ENCODE assay signal across 16 cellular contexts in genomic region chr15:44715797-44716334, GRCh38. TPM values are rescaled to one million over a fixed set of nuclear protein-coding genes. Genes with fewer than 3 reads are reported as not detected.
A peak's percentile ranks its signal among the peaks of the same experiment; 100 is the strongest.
DNase-seq lines count a peak whose midpoint lies in the region; ATAC-seq and TF ChIP-seq lines count a peak whose summit lies in the region.
"Had no signal": no experiment of that assay in that cellular context is flagged by ENCODE, and none has a peak within 500 bp of the region (broad histone marks: within the 10 kb centered on the region; RNA-seq: fewer than 3 reads in every experiment).

No MANE protein-coding gene starts in this region.

- H3K36me3 ChIP-seq in right atrium auricular region, result peaks cover 46% of the 10 kb centered on the region
- peaks cover 33% of the 10 kb centered on the region for H3K36me3 ChIP-seq in thoracic aorta

- H3K9me3 Mint-ChIP-seq in T-cell, result no peaks in the 10 kb centered on the region
- H3K9me3 Mint-ChIP-seq in immature natural killer cell, result peaks cover 0 to 3% (median 0%) of the 10 kb centered on the region in 6 donors

- H3K4me3 ChIP-seq in right atrium auricular region, result no peak overlapping the region
- peak overlapping the region; percentile 4 for H3K4me3 ChIP-seq in thoracic aorta

- TF ChIP-seq CTCF in right atrium auricular region (IDR thresholded peaks at IDR 0.05) (no peak), thoracic aorta (IDR thresholded peaks at IDR 0.05) (no peak)

- CTCF ChIA-PET in T-cell (lab: Charles Lee), result interaction anchor here in 1 of 2 donors (4.6 to 10.2 kb wide), 3 partner anchors 13 to 51 kb away, joined by 97 to 160 read pairs (median 153); partner anchors contain the start of genes SPG11 and TRIM69

- H3K4me1 Mint-ChIP-seq in T-cell (peaks cover 60 to 90% (median 63%) of the 10 kb centered on the region in 3 donors), immature natural killer cell (peaks cover 72 to 79% of the 10 kb centered on the region in 2 donors)

- no peaks in the 10 kb centered on the region for H3K27me3 Mint-ChIP-seq in T-cell
- peaks cover 32 to 55% (median 55%) of the 10 kb centered on the region in 3 donors for H3K27me3 Mint-ChIP-seq in immature natural killer cell (ENCODE audit: low read depth in 3 of 3)

- H3K27ac ChIP-seq in right atrium auricular region (peak overlapping the region; percentile 26 to 63), thoracic aorta (no peak overlapping the region)

- H3K9me3 ChIP-seq in right atrium auricular region (no peaks in the 10 kb centered on the region), thoracic aorta (no peaks in the 10 kb centered on the region)

- H3K27me3 ChIP-seq in right atrium auricular region, result no peaks in the 10 kb centered on the region
- H3K27me3 ChIP-seq in thoracic aorta (replicated peaks; ENCODE audit: insufficient read depth), result no peaks in the 10 kb centered on the region

- intact Hi-C loops in left cardiac atrium (cut with DNase I), result no loop called here

- H3K4me1 ChIP-seq in right atrium auricular region (peaks cover 0 to 41% of the 10 kb centered on the region in 2 donors), thoracic aorta (ENCODE audit: control insufficient read depth in 1 of 2, low read depth in 2 of 2) (peaks cover 13 to 37% of the 10 kb centered on the region in 2 donors)

- POLR2A ChIA-PET in T-cell (lab: Charles Lee), result interaction anchor here (0.5 to 10.2 kb wide), 10 partner anchors 8 to 109 kb away, joined by 3 to 289 read pairs (median 7); partner anchors contain the start of genes SPG11 (in 2 of the 2) and TRIM69 (in 2 of the 2)

- H3K36me3 Mint-ChIP-seq in T-cell (peaks cover 74% of the 10 kb centered on the region), immature natural killer cell (peaks cover 72 to 78% (median 75%) of the 10 kb centered on the region in 3 donors)

- H3K4me3 Mint-ChIP-seq in T-cell (peak overlapping the region; percentile 95 to 100 (median 98)), immature natural killer cell (peak overlapping the region; percentile 86 to 100 (median 99))

- peak overlapping the region; percentile 93 to 94 for H3K27ac Mint-ChIP-seq in T-cell
- peak overlapping the region; percentile 82 to 100 (median 94) for H3K27ac Mint-ChIP-seq in immature natural killer cell

- DNase-seq in right atrium auricular region (ENCODE audit: low spot score) (no peak), left cardiac atrium (no peak), T-cell (no peak), immature natural killer cell (peak in 1 of 3 donors; percentile 17), thoracic aorta (ENCODE audit: low spot score) (no peak), SKM-1 (lab: John Stamatoyannopoulos, UW; ENCODE audit: unreplicated experiment) (no peak), DMS53 (lab: John Stamatoyannopoulos, UW) (no peak), SW480 (ENCODE audit: low spot score) (no peak)
- DNase-seq: activated CD4-positive, alpha-beta T cell treated with anti-CD3 and anti-CD28 coated beads, Interleukin-2, amount 50 U/mL, for 4 hours; anterior cingulate cortex; C1 segment of cervical spinal cord; dermis blood vessel endothelial cell; NCI-H1048; stimulated activated CD4-positive, alpha-beta T cell treated with anti-CD3 and anti-CD28 coated beads, Interleukin-4, amount 100 ng/mL, for 4 hours had no signal

- ATAC-seq in left cardiac atrium (no peak), T-cell (replicated peaks in 1 of 4) (no peak), thoracic aorta (ENCODE audit: insufficient number of reproducible peaks, low FRiP score, low read depth) (no peak)
- ATAC-seq: HCT116 had no signal

RNA-seq across cellular contexts. Expression of gene B2M, which starts 4.5 kb away (rescaled TPM):
- total RNA-seq in right atrium auricular region, result 1,000 to 10,000 TPM; 1,354 to 2,259 TPM
- 1,000 to 10,000 TPM; 1,362 to 1,570 TPM for total RNA-seq in left cardiac atrium
- total RNA-seq in T-cell, result 1,000 to 10,000 TPM; 5,457 to 6,662 (median 6,121) TPM
- polyA plus RNA-seq in immature natural killer cell, result over 10,000 TPM; 41,154 to 70,702 (median 45,494) TPM
- 1,000 to 10,000 TPM; 2,389 to 3,309 TPM for total RNA-seq in thoracic aorta

RNA-seq across cellular contexts. Expression of gene PATL2, which starts 4.7 kb away (rescaled TPM):
- total RNA-seq in right atrium auricular region (1 to 10 TPM in 1 of 2 donors, under 1 TPM in 1; 0.75 to 4.5 TPM), left cardiac atrium (1 to 10 TPM; 4.8 to 6.8 TPM), T-cell (10 to 100 TPM; 43.5 to 69.7 (median 48.5) TPM), thoracic aorta (1 to 10 TPM; 1.1 to 1.3 TPM)
- 10 to 100 TPM; 24.8 to 49.1 (median 41.4) TPM for polyA plus RNA-seq in immature natural killer cell
- total RNA-seq: G401 had no signal

RNA-seq across cellular contexts. Expression of gene TRIM69, which starts 20.5 kb away (rescaled TPM):
- total RNA-seq in right atrium auricular region (10 to 100 TPM; 28.9 to 55.1 TPM), left cardiac atrium (10 to 100 TPM; 50.2 to 56.7 TPM), T-cell (10 to 100 TPM; 21.5 to 56.9 (median 42.9) TPM), thoracic aorta (10 to 100 TPM; 10.4 to 65.0 TPM)
- 10 to 100 TPM; 14.9 to 23.4 (median 19.0) TPM for polyA plus RNA-seq in immature natural killer cell

RNA-seq across cellular contexts. Expression of gene SPG11, which starts 52.4 kb away (rescaled TPM):
- total RNA-seq in right atrium auricular region (10 to 100 TPM; 34.2 to 40.1 TPM), left cardiac atrium (10 to 100 TPM; 42.9 to 46.7 TPM), T-cell (100 to 1,000 TPM; 108 to 124 (median 118) TPM), thoracic aorta (10 to 100 TPM; 68.1 to 76.0 TPM)
- 10 to 100 TPM; 22.0 to 37.3 (median 26.1) TPM for polyA plus RNA-seq in immature natural killer cell

Comparison
In these comparisons a context has a peak if more than half of its experiments do, and no peak if none do; other contexts are left out.
1. H3K27ac ChIP-seq: peak in right atrium auricular region (2 of 2); none in thoracic aorta (0 of 2).
2. RNA of gene PATL2, which starts 4.7 kb away (total RNA-seq): 43.5 to 69.7 TPM in T-cell; 4.8 to 6.8 TPM in left cardiac atrium, 0.75 to 4.5 TPM in right atrium auricular region and 1.1 to 1.3 TPM in thoracic aorta; every median in the first group is over 4 times any median in the second.